ENCODE assay signal across 38 cellular contexts in the genomic region with DNA sequence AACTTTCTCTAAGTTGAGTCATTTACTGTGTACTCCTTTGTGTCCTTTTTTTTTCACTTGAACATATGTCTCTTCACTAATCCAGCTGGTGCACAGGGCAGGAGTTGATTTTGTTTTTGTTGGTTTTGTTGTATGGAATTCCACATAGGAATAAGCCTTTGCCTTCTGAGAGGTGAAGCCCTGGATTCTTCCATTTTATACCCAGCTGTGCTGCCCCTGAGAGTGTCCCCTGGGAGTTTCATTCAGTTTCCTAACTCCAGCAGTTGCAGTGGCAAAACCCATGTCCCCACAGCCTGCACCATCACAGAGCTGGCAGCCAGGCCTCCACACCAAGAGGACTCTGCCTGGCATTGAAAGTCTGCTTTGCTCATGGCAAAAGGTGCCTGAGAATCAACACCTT.
"Had no signal": no experiment of that assay in that cellular context is flagged by ENCODE, and none has a peak within 500 bp of the region (broad histone marks: within the 10 kb centered on the region; RNA-seq: fewer than 3 reads in every experiment).

No MANE protein-coding gene starts in this region.

- H3K4me3 Mint-ChIP-seq: activated CD4-positive, alpha-beta memory T cell treated with anti-CD3 and anti-CD28 coated beads for 36 hours; activated CD4-positive, alpha-beta T cell treated with anti-CD3 and anti-CD28 coated beads, Interleukin-2, amount 10 ng/mL, durations not matched to agents 24 days and 14 days; activated CD8-positive, alpha-beta T cell treated with anti-CD3 and anti-CD28 coated beads for 36 hours; activated naive CD4-positive, alpha-beta T cell treated with anti-CD3 and anti-CD28 coated beads, Interleukin-2, amount 10 ng/mL, durations not matched to agents 7 days and 5 days; activated naive CD4-positive, alpha-beta T cell treated with anti-CD3 and anti-CD28 coated beads, Interleukin-2, amount 50 U/mL, for 24 hours; activated naive CD8-positive, alpha-beta T cell; activated naive CD8-positive, alpha-beta T cell treated with anti-CD3 and anti-CD28 coated beads, Interleukin-2, amount 10 ng/mL, durations not matched to agents 7 days and 5 days; activated naive CD8-positive, alpha-beta T cell treated with anti-CD3 and anti-CD28 coated beads, Interleukin-2, amount 50 U/mL, for 24 hours; activated T-cell treated with anti-CD3 and anti-CD28 coated beads, Interleukin-2, amount 50 U/mL, for 4 hours; activated T-cell treated with anti-CD3 and anti-CD28 coated beads, Interleukin-2, amount 50 U/mL, for 72 hours; brain; central memory CD8-positive, alpha-beta T cell; T-helper 1 cell treated with Interleukin-12 subunit alpha and Interleukin-12 subunit beta and Interleukin-4 antibody, amounts not matched to agents 30 μg/mL and 1 μg/mL, for 36 hours; T-helper 2 cell treated with Interferon-gamma antibody and Interleukin-4, amounts not matched to agents 5 μg/mL and 100 μg/mL, for 36 hours; WTC11 had no signal

- H3K4me1 ChIP-seq: ascending aorta had no signal

- FAIRE-seq: bronchial epithelial cell, TTC549 had no signal

- H3K27ac Mint-ChIP-seq: activated CD4-positive, alpha-beta memory T cell treated with anti-CD3 and anti-CD28 coated beads for 36 hours; activated CD4-positive, alpha-beta T cell treated with anti-CD3 and anti-CD28 coated beads, Interleukin-2, amount 10 ng/mL, durations not matched to agents 24 days and 14 days; activated CD8-positive, alpha-beta T cell treated with anti-CD3 and anti-CD28 coated beads for 36 hours; activated naive CD4-positive, alpha-beta T cell treated with anti-CD3 and anti-CD28 coated beads, Interleukin-2, amount 10 ng/mL, durations not matched to agents 7 days and 5 days; activated naive CD4-positive, alpha-beta T cell treated with anti-CD3 and anti-CD28 coated beads, Interleukin-2, amount 50 U/mL, for 24 hours; activated naive CD8-positive, alpha-beta T cell; activated naive CD8-positive, alpha-beta T cell treated with anti-CD3 and anti-CD28 coated beads, Interleukin-2, amount 10 ng/mL, durations not matched to agents 7 days and 5 days; activated naive CD8-positive, alpha-beta T cell treated with anti-CD3 and anti-CD28 coated beads, Interleukin-2, amount 50 U/mL, for 24 hours; activated T-cell treated with anti-CD3 and anti-CD28 coated beads, Interleukin-2, amount 50 U/mL, for 72 hours; activated T-helper 2 cell treated with anti-CD3 and anti-CD28 coated beads, Interferon-gamma antibody, Interleukin-2, Interleukin-4, amounts not matched to agents 10 μg/mL and 5 μg/mL and 100 μg/mL, durations not matched to agents 14 hours and 24 hours and 36 hours; brain; T-helper 1 cell treated with Interleukin-12 subunit alpha and Interleukin-12 subunit beta and Interleukin-4 antibody, amounts not matched to agents 30 μg/mL and 1 μg/mL, for 36 hours; T-helper 2 cell treated with Interferon-gamma antibody and Interleukin-4, amounts not matched to agents 5 μg/mL and 100 μg/mL, for 36 hours; WTC11 had no signal

- H3K4me1 Mint-ChIP-seq: activated CD4-positive, alpha-beta T cell treated with anti-CD3 and anti-CD28 coated beads, Interleukin-2, amount 10 ng/mL, durations not matched to agents 24 days and 14 days; activated naive CD4-positive, alpha-beta T cell treated with anti-CD3 and anti-CD28 coated beads, Interleukin-2, amount 10 ng/mL, durations not matched to agents 7 days and 5 days; activated naive CD8-positive, alpha-beta T cell treated with anti-CD3 and anti-CD28 coated beads, Interleukin-2, amount 10 ng/mL, durations not matched to agents 7 days and 5 days; activated naive CD8-positive, alpha-beta T cell treated with anti-CD3 and anti-CD28 coated beads, Interleukin-2, amount 50 U/mL, for 24 hours; central memory CD8-positive, alpha-beta T cell had no signal

- H3K36me3 Mint-ChIP-seq: activated CD4-positive, alpha-beta memory T cell treated with anti-CD3 and anti-CD28 coated beads for 36 hours; activated naive CD4-positive, alpha-beta T cell treated with anti-CD3 and anti-CD28 coated beads, Interleukin-2, amount 10 ng/mL, durations not matched to agents 7 days and 5 days; activated naive CD8-positive, alpha-beta T cell treated with anti-CD3 and anti-CD28 coated beads, Interleukin-2, amount 10 ng/mL, durations not matched to agents 7 days and 5 days; brain had no signal

- H3K4me3 ChIP-seq: ascending aorta, cardiac muscle cell had no signal

- H3K27me3 ChIP-seq: ascending aorta had no signal

- ATAC-seq: activated CD8-positive, alpha-beta T cell treated with anti-CD3 and anti-CD28 coated beads for 36 hours; activated naive CD8-positive, alpha-beta T cell treated with anti-CD3 and anti-CD28 coated beads, Interleukin-2, amount 50 U/mL, for 24 hours; activated T-cell treated with anti-CD3 and anti-CD28 coated beads, Interleukin-2, amount 50 U/mL, for 4 hours; activated T-cell treated with anti-CD3 and anti-CD28 coated beads, Interleukin-2, amount 50 U/mL, for 72 hours; WTC11 had no signal

- DNase-seq: activated CD4-positive, alpha-beta memory T cell treated with anti-CD3 and anti-CD28 coated beads for 36 hours; activated CD4-positive, alpha-beta T cell treated with anti-CD3 and anti-CD28 coated beads for 4 hours; activated CD4-positive, alpha-beta T cell treated with anti-CD3 and anti-CD28 coated beads, Interleukin-2, amount 10 ng/mL, durations not matched to agents 24 days and 14 days; activated CD4-positive, alpha-beta T cell treated with anti-CD3 and anti-CD28 coated beads, Interleukin-2, amount 50 U/mL, for 1 hour; activated CD4-positive, alpha-beta T cell treated with anti-CD3 and anti-CD28 coated beads, Interleukin-2, amount 50 U/mL, for 4 hours; activated CD4-positive, CD25-positive, alpha-beta regulatory T cell treated with anti-CD3 and anti-CD28 coated beads, Interleukin-2, amount 50 U/mL, for 72 hours; activated CD8-positive, alpha-beta memory T cell treated with anti-CD3 and anti-CD28 coated beads, Interleukin-2, amount 50 U/mL, for 4 hours; activated CD8-positive, alpha-beta T cell treated with anti-CD3 and anti-CD28 coated beads for 36 hours; activated effector memory CD4-positive, alpha-beta T cell treated with Interleukin-2 at 50 U/mL for 16 hours; activated gamma-delta T cell; activated naive CD4-positive, alpha-beta T cell treated with anti-CD3 and anti-CD28 coated beads, Interleukin-2, amount 10 ng/mL, durations not matched to agents 7 days and 5 days; activated naive CD4-positive, alpha-beta T cell treated with Interleukin-2 at 50 U/mL for 16 hours; activated naive CD8-positive, alpha-beta T cell treated with anti-CD3 and anti-CD28 coated beads, Interleukin-2, amount 10 ng/mL, durations not matched to agents 7 days and 5 days; activated naive CD8-positive, alpha-beta T cell treated with anti-CD3 and anti-CD28 coated beads, Interleukin-2, amount 50 U/mL, for 24 hours; activated T-cell treated with anti-CD3 and anti-CD28 coated beads for 4 hours; activated T-cell treated with anti-CD3 and anti-CD28 coated beads, Interleukin-2, amount 50 U/mL, for 1 hour; activated T-cell treated with anti-CD3 and anti-CD28 coated beads, Interleukin-2, amount 50 U/mL, for 4 hours; activated T-cell treated with anti-CD3 and anti-CD28 coated beads, Interleukin-2, amount 50 U/mL, for 72 hours; amygdala; anterior cingulate cortex; caudate nucleus; cerebellar nuclear complex; T-helper 1 cell; T-helper 2 cell; T-helper 9 cell; WERI-Rb-1 had no signal

- H3K27ac ChIP-seq: ascending aorta, cardiac muscle cell, WERI-Rb-1 had no signal

- H3K36me3 ChIP-seq: ascending aorta, cardiac muscle cell, WERI-Rb-1 had no signal

- H3K9me3 Mint-ChIP-seq: activated T-cell treated with anti-CD3 and anti-CD28 coated beads, Interleukin-2, amount 50 U/mL, for 4 hours; central memory CD8-positive, alpha-beta T cell had no signal

- H3K27me3 Mint-ChIP-seq: activated CD8-positive, alpha-beta T cell treated with anti-CD3 and anti-CD28 coated beads for 36 hours; activated naive CD8-positive, alpha-beta T cell; activated naive CD8-positive, alpha-beta T cell treated with anti-CD3 and anti-CD28 coated beads, Interleukin-2, amount 10 ng/mL, durations not matched to agents 7 days and 5 days; activated naive CD8-positive, alpha-beta T cell treated with anti-CD3 and anti-CD28 coated beads, Interleukin-2, amount 50 U/mL, for 24 hours had no signal
